1 cellular context compared by ENCODE assay signal in the genomic region with DNA sequence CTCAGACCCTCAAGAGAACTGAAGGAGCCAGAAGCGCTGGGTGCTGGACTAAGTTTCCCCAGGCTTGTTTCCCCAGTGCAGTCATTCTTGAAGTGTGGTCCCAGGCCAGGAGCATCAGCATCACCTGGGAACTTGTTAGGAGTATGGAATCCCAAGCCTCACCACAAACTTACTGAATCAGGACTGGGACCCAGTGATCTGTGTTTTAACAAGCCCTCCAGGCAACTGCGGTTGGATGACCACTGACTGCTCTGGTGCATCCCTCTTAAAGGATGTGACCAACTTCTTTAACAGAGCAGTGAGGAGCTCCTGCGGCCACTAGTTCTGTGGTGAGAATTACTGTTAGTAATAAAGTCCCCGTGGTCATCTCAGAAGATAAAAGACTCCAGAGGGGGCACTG.
TF ChIP-seq lines count a peak whose summit lies in the region.

No MANE protein-coding gene starts in this region.

TF ChIP-seq in H1, 55 proteins besides CTCF, POLR2A, EP300 and RAD21:
- no peak for TF ChIP-seq TAF1 (IDR thresholded peaks at IDR 0.05; ENCODE audit: low read depth, low read length)
- TF ChIP-seq NANOG (IDR thresholded peaks at IDR 0.05; ENCODE audit: insufficient read depth, low read depth, low read length, poor library complexity, severe bottlenecking): no peak
